8 cellular contexts compared by ENCODE assay signal in the genomic region with DNA sequence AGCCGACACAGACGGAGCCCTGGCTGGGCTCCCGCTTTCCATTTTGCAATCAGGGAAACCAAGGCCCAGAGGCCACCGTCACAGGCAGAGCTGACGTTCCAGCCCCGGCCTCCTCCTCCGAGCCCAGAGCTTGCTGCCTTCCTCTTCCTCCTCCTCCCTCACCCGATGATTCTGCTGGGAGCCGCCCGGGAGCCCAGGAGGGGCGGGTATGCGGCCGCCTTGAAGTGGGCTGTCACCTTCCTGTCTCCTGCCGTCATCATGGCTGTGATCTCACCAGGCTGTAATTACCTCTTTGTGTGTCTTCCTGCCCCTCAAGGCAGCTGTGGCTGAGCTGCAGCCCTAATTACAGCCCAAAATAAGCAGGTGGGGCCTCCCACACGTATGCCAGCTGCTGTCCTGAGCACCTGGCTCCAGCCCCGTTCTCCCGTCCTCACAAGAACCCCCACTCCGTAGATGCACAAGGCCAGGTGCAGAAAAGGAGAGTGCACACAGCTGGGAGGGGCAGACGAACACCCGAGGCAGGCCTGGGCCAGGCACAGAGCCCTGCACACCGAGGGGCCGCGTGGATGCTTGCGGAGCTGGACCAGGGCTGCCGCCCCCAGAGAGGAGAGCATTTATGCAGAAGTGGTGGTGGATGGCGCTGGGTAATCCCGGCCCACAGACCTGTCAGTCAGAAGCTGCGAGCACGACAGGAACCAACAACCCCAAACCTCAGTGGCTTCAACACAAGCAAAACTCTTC. TPM values are rescaled to one million over a fixed set of nuclear protein-coding genes. Genes with fewer than 3 reads are reported as not detected.
A peak's percentile ranks its signal among the peaks of the same experiment; 100 is the strongest.
DNase-seq lines count a peak whose midpoint lies in the region; ATAC-seq and TF ChIP-seq lines count a peak whose summit lies in the region.

No MANE protein-coding gene starts in this region.

- H3K9me3 ChIP-seq in muscle layer of colon (ENCODE audit: low read length), result no peaks in the 10 kb centered on the region

- peak; percentile 38 for ATAC-seq in activated CD4-positive, alpha-beta T cell treated with anti-CD3 and anti-CD28 coated beads for 36 hours
- ATAC-seq in HG02571 (IDR thresholded peaks at IDR 0.05; ENCODE audit: unreplicated experiment), result no peak

- POLR2A ChIA-PET in activated CD4-positive, alpha-beta T cell treated with anti-CD3 and anti-CD28 coated beads for 36 hours (lab: Charles Lee), result interaction anchor here (0.8 to 1.3 kb wide), 5 partner anchors 20 to 758 kb away, joined by 3 to 7 read pairs (median 3); partner anchors contain the start of genes BSG, CDC34 and CIRBP

- peaks cover 6% of the 10 kb centered on the region for H3K36me3 ChIP-seq in muscle layer of colon (ENCODE audit: insufficient read depth, low read length)

- peaks cover 6% of the 10 kb centered on the region for H3K36me3 Mint-ChIP-seq in activated CD4-positive, alpha-beta T cell treated with anti-CD3 and anti-CD28 coated beads for 36 hours (ENCODE audit: low read depth)
- H3K36me3 Mint-ChIP-seq in stimulated activated naive CD8-positive, alpha-beta T cell treated with anti-CD3 and anti-CD28 coated beads, Interleukin-15, Interleukin-2, amounts not matched to agents 100 ng/mL and 50 ng/mL, for 24 hours (ENCODE audit: low read depth), result no peaks in the 10 kb centered on the region

- H3K4me3 Mint-ChIP-seq in activated CD4-positive, alpha-beta T cell treated with anti-CD3 and anti-CD28 coated beads for 36 hours, result peak overlapping the region; percentile 75
- peak overlapping the region; percentile 81 for H3K4me3 Mint-ChIP-seq in stimulated activated naive CD8-positive, alpha-beta T cell treated with anti-CD3 and anti-CD28 coated beads, Interleukin-15, Interleukin-2, amounts not matched to agents 100 ng/mL and 50 ng/mL, for 24 hours

- CTCF ChIA-PET in activated CD4-positive, alpha-beta T cell treated with anti-CD3 and anti-CD28 coated beads for 36 hours (lab: Charles Lee), result interaction anchor here (0.6 to 2.9 kb wide), 20 partner anchors 11 to 733 kb away, joined by 3 to 30 read pairs (median 4); partner anchors contain the start of genes CDC34 and MADCAM1

- no peaks in the 10 kb centered on the region for H3K27me3 Mint-ChIP-seq in activated CD4-positive, alpha-beta T cell treated with anti-CD3 and anti-CD28 coated beads for 36 hours
- no peaks in the 10 kb centered on the region for H3K27me3 Mint-ChIP-seq in stimulated activated naive CD8-positive, alpha-beta T cell treated with anti-CD3 and anti-CD28 coated beads, Interleukin-15, Interleukin-2, amounts not matched to agents 100 ng/mL and 50 ng/mL, for 24 hours

- peaks cover 37% of the 10 kb centered on the region for H3K4me1 Mint-ChIP-seq in activated CD4-positive, alpha-beta T cell treated with anti-CD3 and anti-CD28 coated beads for 36 hours
- peaks cover 44% of the 10 kb centered on the region for H3K4me1 Mint-ChIP-seq in stimulated activated naive CD8-positive, alpha-beta T cell treated with anti-CD3 and anti-CD28 coated beads, Interleukin-15, Interleukin-2, amounts not matched to agents 100 ng/mL and 50 ng/mL, for 24 hours (ENCODE audit: low read depth)

- intact Hi-C loops in activated CD4-positive, alpha-beta T cell treated with anti-CD3 and anti-CD28 coated beads for 36 hours (cut with DNase I, micrococcal nuclease), result loop anchor here (1.0 to 2.0 kb wide), 3 partner anchors 62 to 286 kb away; partner anchors contain the start of genes BSG (in 1 of the 2) and PTBP1 (in 1 of the 2)

- H3K4me3 ChIP-seq in choroid plexus epithelial cell (ENCODE audit: low read depth, low read length) (peak overlapping the region; percentile 40), muscle layer of colon (ENCODE audit: low read depth in 1 of 2, low read length in 2 of 2) (no peak overlapping the region)

- TF ChIP-seq CTCF in choroid plexus epithelial cell (conservative IDR thresholded peaks at IDR 0.05; ENCODE audit: low read depth, low read length), result no peak

- no peaks in the 10 kb centered on the region for H3K9me3 Mint-ChIP-seq in activated CD4-positive, alpha-beta T cell treated with anti-CD3 and anti-CD28 coated beads for 36 hours (ENCODE audit: low read depth)
- H3K9me3 Mint-ChIP-seq in stimulated activated naive CD8-positive, alpha-beta T cell treated with anti-CD3 and anti-CD28 coated beads, Interleukin-15, Interleukin-2, amounts not matched to agents 100 ng/mL and 50 ng/mL, for 24 hours, result no peaks in the 10 kb centered on the region

- DNase-seq in DMS153 treated with DMSO at 0.1 percent for 48 hours (lab: John Stamatoyannopoulos, UW; ENCODE audit: unreplicated experiment) (peak; percentile 40), NCI-H2029 (lab: John Stamatoyannopoulos, UW) (peak; percentile 97), choroid plexus epithelial cell (ENCODE audit: low read depth) (peak; percentile 73), C1 segment of cervical spinal cord (lab: John Stamatoyannopoulos, UW) (no peak)
- peak; percentile 87 for DNase-seq in activated CD4-positive, alpha-beta T cell treated with anti-CD3 and anti-CD28 coated beads for 36 hours

- no peaks in the 10 kb centered on the region for H3K27me3 ChIP-seq in muscle layer of colon (ENCODE audit: control insufficient read depth in 1 of 2, insufficient read depth in 2 of 2, low read length in 2 of 2)

- H3K9ac ChIP-seq in muscle layer of colon (ENCODE audit: low read length), result no peak overlapping the region

- H3K27ac ChIP-seq in muscle layer of colon (ENCODE audit: low read depth, low read length), result peak overlapping the region; percentile 59

- peaks cover 27% of the 10 kb centered on the region for H3K4me1 ChIP-seq in muscle layer of colon (ENCODE audit: insufficient read depth, low read length)

- peak overlapping the region; percentile 98 for H3K27ac Mint-ChIP-seq in activated CD4-positive, alpha-beta T cell treated with anti-CD3 and anti-CD28 coated beads for 36 hours
- H3K27ac Mint-ChIP-seq in stimulated activated naive CD8-positive, alpha-beta T cell treated with anti-CD3 and anti-CD28 coated beads, Interleukin-15, Interleukin-2, amounts not matched to agents 100 ng/mL and 50 ng/mL, for 24 hours, result peak overlapping the region; percentile 94

RNA-seq across cellular contexts. Expression of gene TPGS1, which starts 4.0 kb away (rescaled TPM):
- total RNA-seq in activated CD4-positive, alpha-beta T cell treated with anti-CD3 and anti-CD28 coated beads for 36 hours, result 1 to 10 TPM; 6.4 to 8.4 TPM

RNA-seq across cellular contexts. Expression of gene MADCAM1, which starts 15.0 kb away (rescaled TPM):
- total RNA-seq in activated CD4-positive, alpha-beta T cell treated with anti-CD3 and anti-CD28 coated beads for 36 hours, result under 1 TPM in 1 of 2 experiments, not detected in 1; 0.14 TPM

RNA-seq across cellular contexts. Expression of gene CDC34, which starts 20.3 kb away (rescaled TPM):
- total RNA-seq in activated CD4-positive, alpha-beta T cell treated with anti-CD3 and anti-CD28 coated beads for 36 hours, result 10 to 100 TPM; 36.7 to 41.5 TPM

RNA-seq across cellular contexts. Expression of gene GZMM, which starts 32.6 kb away (rescaled TPM):
- total RNA-seq in activated CD4-positive, alpha-beta T cell treated with anti-CD3 and anti-CD28 coated beads for 36 hours, result 10 to 100 TPM; 22.5 to 25.3 TPM

RNA-seq across cellular contexts. Expression of gene SHC2, which starts 50.4 kb away (rescaled TPM):
- total RNA-seq in activated CD4-positive, alpha-beta T cell treated with anti-CD3 and anti-CD28 coated beads for 36 hours, result under 1 TPM in 1 of 2 experiments, not detected in 1; 0.21 TPM

Comparison
In these comparisons a context has a peak if more than half of its experiments do, and no peak if none do; other contexts are left out.
1. DNase-seq: peak in DMS153 treated with DMSO at 0.1 percent for 48 hours (single experiment), NCI-H2029 (single experiment), activated CD4-positive, alpha-beta T cell treated with anti-CD3 and anti-CD28 coated beads for 36 hours (single experiment) and choroid plexus epithelial cell (single experiment); none in C1 segment of cervical spinal cord (0 of 14).